Comparison of ENCODE assay signal across 17 cellular contexts in the genomic region with DNA sequence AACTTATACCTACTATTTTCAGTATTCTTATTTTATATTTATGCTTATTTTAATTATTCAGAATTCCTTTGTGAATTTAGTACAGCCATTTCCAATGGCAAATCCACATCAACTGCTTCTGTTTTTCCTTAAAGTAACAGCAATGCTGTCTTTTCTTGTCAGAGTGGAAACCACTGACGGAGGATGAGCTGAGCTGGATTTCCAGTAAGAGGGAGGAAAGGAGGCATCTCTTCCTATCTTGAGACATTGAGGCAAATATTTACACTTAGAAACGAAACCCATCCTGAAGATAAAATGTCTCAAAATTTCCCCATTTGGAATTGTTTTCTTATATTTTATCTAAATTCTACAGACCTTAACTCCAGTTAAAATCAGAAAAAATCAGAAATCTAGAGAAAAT.
"Had no signal": no experiment of that assay in that cellular context is flagged by ENCODE, and none has a peak within 500 bp of the region (broad histone marks: within the 10 kb centered on the region; RNA-seq: fewer than 3 reads in every experiment).

No MANE protein-coding gene starts in this region.

- H3K9me3 ChIP-seq: thoracic aorta, uterus had no signal

- H3K27ac ChIP-seq: thoracic aorta, WERI-Rb-1 had no signal

- H3K27ac Mint-ChIP-seq: activated CD4-positive, alpha-beta memory T cell treated with anti-CD3 and anti-CD28 coated beads for 36 hours; activated CD4-positive, alpha-beta T cell treated with anti-CD3 and anti-CD28 coated beads for 36 hours; activated CD8-positive, alpha-beta memory T cell treated with anti-CD3 and anti-CD28 coated beads, Interleukin-2, amount 10 ng/mL, durations not matched to agents 7 days and 5 days; activated naive CD4-positive, alpha-beta T cell treated with anti-CD3 and anti-CD28 coated beads, Interleukin-2, amount 10 ng/mL, durations not matched to agents 7 days and 5 days; activated T-helper 2 cell treated with anti-CD3 and anti-CD28 coated beads, Interferon-gamma antibody, Interleukin-2, Interleukin-4, amounts not matched to agents 10 μg/mL and 5 μg/mL and 100 μg/mL, durations not matched to agents 14 hours and 24 hours and 36 hours; naive thymus-derived CD8-positive, alpha-beta T cell; stimulated activated naive CD8-positive, alpha-beta T cell treated with anti-CD3 and anti-CD28 coated beads, Interleukin-15, Interleukin-2, amounts not matched to agents 100 ng/mL and 50 ng/mL, for 24 hours had no signal

- ATAC-seq: activated CD4-positive, alpha-beta T cell treated with anti-CD3 and anti-CD28 coated beads for 36 hours; activated CD8-positive, alpha-beta memory T cell treated with anti-CD3 and anti-CD28 coated beads, Interleukin-2, amount 10 ng/mL, durations not matched to agents 7 days and 5 days; esophagus mucosa; naive thymus-derived CD8-positive, alpha-beta T cell had no signal

- H3K27me3 Mint-ChIP-seq: activated CD8-positive, alpha-beta memory T cell treated with anti-CD3 and anti-CD28 coated beads, Interleukin-2, amount 10 ng/mL, durations not matched to agents 7 days and 5 days; progenitor cell of endocrine pancreas had no signal

- H3K36me3 Mint-ChIP-seq: activated CD4-positive, alpha-beta memory T cell treated with anti-CD3 and anti-CD28 coated beads for 36 hours had no signal

- H3K4me3 Mint-ChIP-seq: activated CD4-positive, alpha-beta memory T cell treated with anti-CD3 and anti-CD28 coated beads for 36 hours; activated CD4-positive, alpha-beta T cell treated with anti-CD3 and anti-CD28 coated beads for 36 hours; activated CD8-positive, alpha-beta memory T cell treated with anti-CD3 and anti-CD28 coated beads, Interleukin-2, amount 10 ng/mL, durations not matched to agents 7 days and 5 days; activated naive CD4-positive, alpha-beta T cell treated with anti-CD3 and anti-CD28 coated beads, Interleukin-2, amount 10 ng/mL, durations not matched to agents 7 days and 5 days; naive thymus-derived CD8-positive, alpha-beta T cell; stimulated activated naive CD8-positive, alpha-beta T cell treated with anti-CD3 and anti-CD28 coated beads, Interleukin-15, Interleukin-2, amounts not matched to agents 100 ng/mL and 50 ng/mL, for 24 hours had no signal

- H3K36me3 ChIP-seq: thoracic aorta, uterus, WERI-Rb-1 had no signal

- H3K27me3 ChIP-seq: uterus had no signal

- DNase-seq: activated CD4-positive, alpha-beta memory T cell treated with anti-CD3 and anti-CD28 coated beads for 36 hours; activated CD4-positive, alpha-beta T cell treated with anti-CD3 and anti-CD28 coated beads for 36 hours; activated CD8-positive, alpha-beta memory T cell treated with anti-CD3 and anti-CD28 coated beads, Interleukin-2, amount 10 ng/mL, durations not matched to agents 7 days and 5 days; activated naive CD4-positive, alpha-beta T cell treated with anti-CD3 and anti-CD28 coated beads, Interleukin-2, amount 10 ng/mL, durations not matched to agents 7 days and 5 days; activated T-cell treated with anti-CD3 and anti-CD28 coated beads, Interleukin-2, amount 50 U/mL, for 1 hour; kidney glomerular epithelial cell; naive thymus-derived CD8-positive, alpha-beta T cell; SK-N-SH; T-helper 1 cell; T1000; WERI-Rb-1 had no signal

- H3K4me3 ChIP-seq: thoracic aorta, uterus had no signal
